ENCODE assay signal across 24 cellular contexts in genomic region chr5:57832873-57833272, GRCh38.
DNase-seq lines count a peak whose midpoint lies in the region; ATAC-seq and TF ChIP-seq lines count a peak whose summit lies in the region.
"Had no signal": no experiment of that assay in that cellular context is flagged by ENCODE, and none has a peak within 500 bp of the region (broad histone marks: within the 10 kb centered on the region; RNA-seq: fewer than 3 reads in every experiment).

No MANE protein-coding gene starts in this region.

- TF ChIP-seq CTCF in osteoblast (IDR thresholded peaks at IDR 0.05; ENCODE audit: extremely low read depth, low read depth, low read length): no peak
- no peak for TF ChIP-seq CTCF in esophagus squamous epithelium (IDR thresholded peaks at IDR 0.05)

- no peaks in the 10 kb centered on the region for H3K79me2 ChIP-seq in osteoblast (ENCODE audit: insufficient read depth, low read length)

- H3K9me3 ChIP-seq in osteoblast (ENCODE audit: low read depth, low read length): no peaks in the 10 kb centered on the region
- no peaks in the 10 kb centered on the region for H3K9me3 ChIP-seq in esophagus squamous epithelium
- H3K9me3 ChIP-seq: body of pancreas, left lung, mucosa of descending colon, suprapubic skin had no signal

- H3K4me3 ChIP-seq in osteoblast (ENCODE audit: insufficient read depth, low read length) (no peak overlapping the region), esophagus squamous epithelium (no peak overlapping the region)
- H3K4me3 ChIP-seq: body of pancreas, heart right ventricle, left lung, mucosa of descending colon, suprapubic skin had no signal

- 45 to 47% methylated on average over 2 of the region's 2 CpGs for WGBS in esophagus squamous epithelium, 2 donors

- intact Hi-C loops in esophagus squamous epithelium (cut with DNase I): no loop called here

- ATAC-seq in GM21576 (IDR thresholded peaks at IDR 0.05; ENCODE audit: unreplicated experiment): no peak
- ATAC-seq: body of pancreas, left lung, mucosa of descending colon, sciatic nerve had no signal

- H3K27ac ChIP-seq in osteoblast (ENCODE audit: low read depth, low read length) (no peak overlapping the region), esophagus squamous epithelium (no peak overlapping the region)
- H3K27ac ChIP-seq: body of pancreas, left lung, suprapubic skin had no signal

- H3K27me3 ChIP-seq in osteoblast (ENCODE audit: insufficient read depth, low read length) (no peaks in the 10 kb centered on the region), esophagus squamous epithelium (no peaks in the 10 kb centered on the region)
- H3K27me3 ChIP-seq: body of pancreas, heart right ventricle, left lung, suprapubic skin had no signal

- peak overlapping the region; percentile 5 for H2AFZ ChIP-seq in osteoblast (ENCODE audit: low read length)

- no peaks in the 10 kb centered on the region for H4K20me1 ChIP-seq in osteoblast (ENCODE audit: insufficient read depth, low read length)

- TF ChIP-seq POLR2A in esophagus squamous epithelium (IDR thresholded peaks at IDR 0.05): no peak

- DNase-seq in H4 (ENCODE audit: low spot score) (peak; percentile 42), NCI-H226 (peak; percentile 62), dermis blood vessel endothelial cell (peak; percentile 76), osteoblast (ENCODE audit: insufficient read length, low spot score, missing footprints) (no peak), KG1 (lab: John Stamatoyannopoulos, UW) (no peak), esophagus squamous epithelium (lab: John Stamatoyannopoulos, UW) (no peak)
- DNase-seq in stimulated activated CD4-positive, alpha-beta T cell treated with anti-CD3 and anti-CD28 coated beads, Interleukin-12 subunit alpha, Interleukin-12 subunit beta, amount 100 ng/mL, for 4 hours: no peak
- DNase-seq: activated B cell treated with CpG ODN at 0.5 μM for 24 hours; activated CD4-positive, alpha-beta T cell treated with anti-CD3 and anti-CD28 coated beads, Interleukin-2, amount 50 U/mL, for 4 hours; activated CD8-positive, alpha-beta memory T cell treated with anti-CD3 and anti-CD28 coated beads, Interleukin-2, amount 50 U/mL, for 48 hours; activated naive CD8-positive, alpha-beta T cell treated with anti-CD3 and anti-CD28 coated beads for 36 hours; GF-D8; heart right ventricle; Karpas-422; left lung; mucosa of descending colon; NCI-H1048; NCI-H187; NCI-H446 treated with DMSO at 0.1 percent for 48 hours; T-helper 9 cell had no signal

- H3K36me3 ChIP-seq in osteoblast (ENCODE audit: insufficient read depth, low read length) (no peaks in the 10 kb centered on the region), esophagus squamous epithelium (no peaks in the 10 kb centered on the region)
- H3K36me3 ChIP-seq: heart right ventricle, left lung, suprapubic skin had no signal

- no peak overlapping the region for H3K4me2 ChIP-seq in osteoblast (ENCODE audit: insufficient read depth, low read length)

- H3K4me1 ChIP-seq in osteoblast (ENCODE audit: insufficient read depth, low read length): peaks cover 12% of the 10 kb centered on the region
- H3K4me1 ChIP-seq in esophagus squamous epithelium: peaks cover 0 to 12% (median 7%) of the 10 kb centered on the region in 3 donors
- H3K4me1 ChIP-seq: left lung had no signal

Comparison
In these comparisons a context has a peak if more than half of its experiments do, and no peak if none do; other contexts are left out.
1. DNase-seq: peak in H4 (single experiment), NCI-H226 (single experiment) and dermis blood vessel endothelial cell (single experiment); none in osteoblast (single experiment), stimulated activated CD4-positive, alpha-beta T cell treated with anti-CD3 and anti-CD28 coated beads, Interleukin-12 subunit alpha, Interleukin-12 subunit beta, amount 100 ng/mL, for 4 hours (single experiment), KG1 (single experiment) and esophagus squamous epithelium (single experiment).